In the genomic region with DNA sequence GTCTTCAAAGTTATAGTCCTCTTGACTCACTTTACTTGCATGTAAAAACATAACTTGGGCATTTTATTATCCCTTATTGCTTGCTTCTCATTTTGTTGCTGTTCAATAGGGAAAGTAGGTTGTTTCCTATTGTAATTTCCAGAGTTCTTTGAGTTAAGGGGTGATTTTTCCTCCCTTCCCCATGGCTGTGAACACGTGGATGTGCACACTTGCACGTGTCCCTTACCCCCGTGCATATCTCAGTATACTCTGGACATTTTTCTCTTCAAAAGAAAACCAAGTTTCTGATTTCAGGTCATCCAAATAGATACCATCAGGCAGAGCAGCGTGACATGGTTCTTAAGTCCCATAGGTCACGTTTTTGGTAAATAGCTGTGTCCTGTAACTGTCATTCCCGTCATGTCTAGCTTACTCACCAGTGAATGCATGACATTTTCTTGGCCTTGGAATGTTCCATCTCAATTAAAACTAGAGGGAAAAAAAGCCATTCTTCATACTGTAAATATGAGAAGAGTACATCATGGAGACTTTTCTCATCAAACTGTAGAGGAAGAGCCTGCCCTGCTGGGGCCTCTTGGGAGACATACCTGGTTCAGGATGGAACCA, we compare ENCODE assay signal across 19 cellular contexts.
DNase-seq lines count a peak whose midpoint lies in the region; ATAC-seq, FAIRE-seq and TF ChIP-seq lines count a peak whose summit lies in the region.
"Had no signal": no experiment of that assay in that cellular context is flagged by ENCODE, and none has a peak within 500 bp of the region (broad histone marks: within the 10 kb centered on the region; RNA-seq: fewer than 3 reads in every experiment).

No MANE protein-coding gene starts in this region.

- H3K23ac ChIP-seq in trophoblast cell (ENCODE audit: low read length), result no peak overlapping the region

- no peak overlapping the region for H2AK5ac ChIP-seq in trophoblast cell (ENCODE audit: low read length)

- no peak for TF ChIP-seq EP300 in esophagus muscularis mucosa (IDR thresholded peaks at IDR 0.05)

- H3K27me3 ChIP-seq in esophagus muscularis mucosa, result no peaks in the 10 kb centered on the region
- H3K27me3 ChIP-seq in trophoblast cell (ENCODE audit: insufficient read depth, low read length), result no peaks in the 10 kb centered on the region
- H3K27me3 ChIP-seq: BE2C, BLaER1 had no signal

- no peak overlapping the region for H3K9ac ChIP-seq in trophoblast cell (ENCODE audit: low read length)
- H3K9ac ChIP-seq: BLaER1 had no signal

- H3K4me3 ChIP-seq in esophagus muscularis mucosa (no peak overlapping the region), trophoblast cell (ENCODE audit: low read depth, low read length) (no peak overlapping the region)
- H3K4me3 ChIP-seq: BLaER1, GM12878 had no signal

- intact Hi-C loops in esophagus muscularis mucosa (cut with DNase I), result no loop called here

- no peak for ATAC-seq in HG03280 (IDR thresholded peaks at IDR 0.05; ENCODE audit: unreplicated experiment)
- ATAC-seq: GM12878 had no signal

- TF ChIP-seq POLR2A in GM12892 (IDR thresholded peaks at IDR 0.05; ENCODE audit: low read depth, low read length), result no peak
- no peak for TF ChIP-seq POLR2A in esophagus muscularis mucosa (IDR thresholded peaks at IDR 0.05; ENCODE audit: low read depth)

- no peak overlapping the region for H2BK5ac ChIP-seq in trophoblast cell (ENCODE audit: low read depth, low read length, poor library complexity)

- H4K91ac ChIP-seq in trophoblast cell (ENCODE audit: low read depth, low read length), result no peak overlapping the region

- WGBS in esophagus muscularis mucosa, result 89% methylated on average over 6 of the region's 6 CpGs
- WGBS in trophoblast cell (ENCODE audit: extremely low coverage, insufficient coverage, insufficient read length), result no CpG with 5 or more reads among the region's 6 CpGs

- no peaks in the 10 kb centered on the region for H3K79me2 ChIP-seq in trophoblast cell (ENCODE audit: control insufficient read depth, insufficient read depth, low read length, poor library complexity)

- no peak overlapping the region for H3K4ac ChIP-seq in trophoblast cell (ENCODE audit: low read depth, low read length)

- peaks cover 0 to 7% (median 0%) of the 10 kb centered on the region in 4 donors for H3K9me3 ChIP-seq in esophagus muscularis mucosa
- H3K9me3 ChIP-seq in trophoblast cell (ENCODE audit: insufficient read depth, low read depth, low read length), result no peaks in the 10 kb centered on the region
- H3K9me3 ChIP-seq: BE2C, BLaER1 had no signal

- no peak overlapping the region for H3K18ac ChIP-seq in trophoblast cell (ENCODE audit: low read length)

- DNase-seq in EH (ENCODE audit: low read depth), result peak; percentile 25
- DNase-seq in GM12892 (ENCODE audit: insufficient read length), result no peak
- DNase-seq in esophagus muscularis mucosa (ENCODE audit: extremely low spot score), result peak; percentile 31
- peak; percentile 70 to 94 for DNase-seq in trophoblast cell
- DNase-seq in DMS 273 (lab: John Stamatoyannopoulos, UW; ENCODE audit: unreplicated experiment), result no peak
- no peak for DNase-seq in stimulated activated CD4-positive, alpha-beta T cell treated with anti-CD3 and anti-CD28 coated beads, Interleukin-4, amount 100 ng/mL, for 4 hours
- no peak for DNase-seq in activated CD4-positive, alpha-beta T cell treated with anti-CD3 and anti-CD28 coated beads for 1 hour
- DNase-seq: 8988T; ACHN; BE2C; C1 segment of cervical spinal cord; CD4-positive, alpha-beta memory T cell; CD4-positive, CD25-positive, alpha-beta regulatory T cell; CD8-positive, alpha-beta memory T cell; COR-L47; GDM1 had no signal

- H2BK120ac ChIP-seq in trophoblast cell (ENCODE audit: insufficient read depth, low read length, poor library complexity), result no peak overlapping the region

- no peak overlapping the region for H3K4me2 ChIP-seq in trophoblast cell (ENCODE audit: low read length)
- H3K4me2 ChIP-seq: BLaER1 had no signal

- peaks cover 6 to 20% (median 13%) of the 10 kb centered on the region in 4 donors for H3K4me1 ChIP-seq in esophagus muscularis mucosa
- peaks cover 4 to 9% of the 10 kb centered on the region in 2 experiments for H3K4me1 ChIP-seq in trophoblast cell (ENCODE audit: control insufficient read depth in 1 of 2, insufficient read depth in 2 of 2, low read length in 2 of 2)
- H3K4me1 ChIP-seq: BLaER1 had no signal

- no peak overlapping the region for H2AFZ ChIP-seq in trophoblast cell (ENCODE audit: insufficient read depth, low read length, poor library complexity)

- H3K36me3 ChIP-seq in esophagus muscularis mucosa (no peaks in the 10 kb centered on the region), trophoblast cell (ENCODE audit: control insufficient read depth in 1 of 2, insufficient read depth in 2 of 2, low read length in 2 of 2) (no peaks in the 10 kb centered on the region)
- H3K36me3 ChIP-seq: BE2C, BLaER1 had no signal

- H3K27ac ChIP-seq in esophagus muscularis mucosa (replicated peaks in 1 of 4) (no peak overlapping the region), trophoblast cell (ENCODE audit: low read depth, low read length) (no peak overlapping the region)
- H3K27ac ChIP-seq: BLaER1 had no signal

- H4K12ac ChIP-seq in trophoblast cell (ENCODE audit: low read depth, low read length), result no peak overlapping the region

- peak; percentile 40 for FAIRE-seq in GM12892 (lab: Jason Lieb, UNC)

- H3K79me1 ChIP-seq in trophoblast cell (ENCODE audit: low read length), result peaks cover 4% of the 10 kb centered on the region

- no peak overlapping the region for H2BK12ac ChIP-seq in trophoblast cell (ENCODE audit: low read length)

- H3K14ac ChIP-seq in trophoblast cell (ENCODE audit: low read length), result no peak overlapping the region

- TF ChIP-seq CTCF in esophagus muscularis mucosa (IDR thresholded peaks at IDR 0.05), result no peak

- no peak overlapping the region for H4K8ac ChIP-seq in trophoblast cell (ENCODE audit: low read depth, low read length)

Comparison
In these comparisons a context has a peak if more than half of its experiments do, and no peak if none do; other contexts are left out.
1. DNase-seq: peak in EH (single experiment), esophagus muscularis mucosa (single experiment) and trophoblast cell (2 of 2); none in GM12892 (single experiment), DMS 273 (single experiment), stimulated activated CD4-positive, alpha-beta T cell treated with anti-CD3 and anti-CD28 coated beads, Interleukin-4, amount 100 ng/mL, for 4 hours (0 of 2) and activated CD4-positive, alpha-beta T cell treated with anti-CD3 and anti-CD28 coated beads for 1 hour (single experiment).